1 cellular context compared by ENCODE assay signal in genomic region chr10:68720793-68721672, GRCh38.
TF ChIP-seq lines count a peak whose summit lies in the region.

A gene with protein sequence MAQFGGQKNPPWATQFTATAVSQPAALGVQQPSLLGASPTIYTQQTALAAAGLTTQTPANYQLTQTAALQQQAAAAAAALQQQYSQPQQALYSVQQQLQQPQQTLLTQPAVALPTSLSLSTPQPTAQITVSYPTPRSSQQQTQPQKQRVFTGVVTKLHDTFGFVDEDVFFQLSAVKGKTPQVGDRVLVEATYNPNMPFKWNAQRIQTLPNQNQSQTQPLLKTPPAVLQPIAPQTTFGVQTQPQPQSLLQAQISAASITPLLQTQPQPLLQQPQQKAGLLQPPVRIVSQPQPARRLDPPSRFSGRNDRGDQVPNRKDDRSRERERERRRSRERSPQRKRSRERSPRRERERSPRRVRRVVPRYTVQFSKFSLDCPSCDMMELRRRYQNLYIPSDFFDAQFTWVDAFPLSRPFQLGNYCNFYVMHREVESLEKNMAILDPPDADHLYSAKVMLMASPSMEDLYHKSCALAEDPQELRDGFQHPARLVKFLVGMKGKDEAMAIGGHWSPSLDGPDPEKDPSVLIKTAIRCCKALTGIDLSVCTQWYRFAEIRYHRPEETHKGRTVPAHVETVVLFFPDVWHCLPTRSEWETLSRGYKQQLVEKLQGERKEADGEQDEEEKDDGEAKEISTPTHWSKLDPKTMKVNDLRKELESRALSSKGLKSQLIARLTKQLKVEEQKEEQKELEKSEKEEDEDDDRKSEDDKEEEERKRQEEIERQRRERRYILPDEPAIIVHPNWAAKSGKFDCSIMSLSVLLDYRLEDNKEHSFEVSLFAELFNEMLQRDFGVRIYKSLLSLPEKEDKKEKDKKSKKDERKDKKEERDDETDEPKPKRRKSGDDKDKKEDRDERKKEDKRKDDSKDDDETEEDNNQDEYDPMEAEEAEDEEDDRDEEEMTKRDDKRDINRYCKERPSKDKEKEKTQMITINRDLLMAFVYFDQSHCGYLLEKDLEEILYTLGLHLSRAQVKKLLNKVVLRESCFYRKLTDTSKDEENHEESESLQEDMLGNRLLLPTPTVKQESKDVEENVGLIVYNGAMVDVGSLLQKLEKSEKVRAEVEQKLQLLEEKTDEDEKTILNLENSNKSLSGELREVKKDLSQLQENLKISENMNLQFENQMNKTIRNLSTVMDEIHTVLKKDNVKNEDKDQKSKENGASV (plus strand): TSS chr10:68721239. CDS start chr10:68722505, 1,266 bp downstream.

TF ChIP-seq in K562, 482 proteins besides CTCF, POLR2A, EP300 and RAD21 (continued from another document and continues in another):
- TF ChIP-seq AFF1 (IDR thresholded peaks at IDR 0.05; ENCODE audit: low read depth in 1 of 2, partially characterized antibody in 2 of 2) (peak in 1 of 2 experiments; percentile 93), DDX20 (tag; IDR thresholded peaks at IDR 0.05; ENCODE audit: low read depth) (no peak), ZBTB1 (CRISPR knock-in tag; IDR thresholded peaks at IDR 0.05; ENCODE audit: borderline replicate concordance, low read depth) (peak; percentile 67; the same call in 1 of the 2 replicates), ZBED1 (IDR thresholded peaks at IDR 0.05) (0 out of 2 replicates have a peak, but pooled peaks have one; percentile 72), AFF4 (CRISPR knock-in tag; IDR thresholded peaks at IDR 0.05) (peak; percentile 74), ZNF24 (IDR thresholded peaks at IDR 0.05) (no peak), ZNF3 (CRISPR knock-in tag; IDR thresholded peaks at IDR 0.05) (no peak), TEAD1 (CRISPR knock-in tag; IDR thresholded peaks at IDR 0.05) (peak in 1 of 2 experiments; percentile 74; a peak in 3 of 4 replicates), DNMT1 (IDR thresholded peaks at IDR 0.05) (no peak), HCFC1 (IDR thresholded peaks at IDR 0.05; ENCODE audit: low read depth, low read length) (peak; percentile 62), TCF15 (CRISPR knock-in tag; IDR thresholded peaks at IDR 0.05) (peak; percentile 82; the same call in 1 of the 2 replicates), ZFX (CRISPR knock-in tag; IDR thresholded peaks at IDR 0.05) (peak; percentile 99), SRSF1 (IDR thresholded peaks at IDR 0.05; ENCODE audit: low read depth, low read length) (0 out of 2 replicates have a peak, but pooled peaks have one; percentile 25), THAP7 (CRISPR knock-in tag; IDR thresholded peaks at IDR 0.05) (no peak), ZBTB34 (CRISPR knock-in tag; IDR thresholded peaks at IDR 0.05) (no peak), ZNF586 (CRISPR knock-in tag; conservative IDR thresholded peaks at IDR 0.05) (no peak), NFE2 (IDR thresholded peaks at IDR 0.05; ENCODE audit: low read depth) (no peak), SIN3A (IDR thresholded peaks at IDR 0.05; ENCODE audit: borderline replicate concordance in 2 of 2, control insufficient read depth in 1 of 2, low read depth in 2 of 2, low read length in 2 of 2) (peak; percentile 30 to 51; a peak in 1 of 4 replicates), ZNF561 (CRISPR knock-in tag; conservative IDR thresholded peaks at IDR 0.05) (no peak), ZFP36 (IDR thresholded peaks at IDR 0.05; ENCODE audit: low read depth, low read length, partially characterized antibody) (peak; percentile 71), ZNF57 (CRISPR knock-in tag; IDR thresholded peaks at IDR 0.05) (no peak), FOXM1 (IDR thresholded peaks at IDR 0.05; ENCODE audit: low read depth) (no peak; the same call in 1 of the 2 replicates), FOXM1 (CRISPR knock-in tag; IDR thresholded peaks at IDR 0.05; ENCODE audit: low read depth) (no peak), CBX2 (IDR thresholded peaks at IDR 0.05; ENCODE audit: insufficient read depth, low read length, poor library complexity, severe bottlenecking) (no peak), NONO (IDR thresholded peaks at IDR 0.05; ENCODE audit: low read depth in 2 of 2, low read length in 1 of 2) (no peak), MED1 (CRISPR knock-in tag; IDR thresholded peaks at IDR 0.05; ENCODE audit: borderline replicate concordance) (no peak), POLR2H (tag; IDR thresholded peaks at IDR 0.05; ENCODE audit: low read depth) (peak; percentile 89), ZNF445 (CRISPR knock-in tag; IDR thresholded peaks at IDR 0.05; ENCODE audit: low read depth) (no peak), POLR2AphosphoS2 (IDR thresholded peaks at IDR 0.05; ENCODE audit: low read length) (no peak), NFE2L1 (tag; IDR thresholded peaks at IDR 0.05; ENCODE audit: borderline replicate concordance, low read depth) (no peak), LEF1 (IDR thresholded peaks at IDR 0.05) (peak; percentile 53; the same call in 1 of the 2 replicates), PTRF (tag; IDR thresholded peaks at IDR 0.05) (no peak; the same call in 1 of the 2 replicates), POLR3A (IDR thresholded peaks at IDR 0.05; ENCODE audit: borderline replicate concordance, extremely low read depth, insufficient read depth, insufficient read length) (no peak), ZNF217 (CRISPR knock-in tag; IDR thresholded peaks at IDR 0.05) (no peak), ZNF253 (CRISPR knock-in tag; conservative IDR thresholded peaks at IDR 0.05) (no peak), PRDM10 (IDR thresholded peaks at IDR 0.05; ENCODE audit: partially characterized antibody) (no peak), FOXJ2 (tag; IDR thresholded peaks at IDR 0.05) (0 out of 2 replicates have a peak, but pooled peaks have one; percentile 61), ILK (tag; IDR thresholded peaks at IDR 0.05; ENCODE audit: borderline replicate concordance, low read depth) (no peak), ELF1 (tag; IDR thresholded peaks at IDR 0.05) (peak; percentile 42), TEAD2 (tag; IDR thresholded peaks at IDR 0.05) (0 out of 2 replicates have a peak, but pooled peaks have one; percentile 6), CBX8 (IDR thresholded peaks at IDR 0.05; ENCODE audit: borderline replicate concordance, extremely low read depth, low read depth, low read length, poor library complexity, severe bottlenecking) (no peak)
- TF ChIP-seq, protein P1, sequence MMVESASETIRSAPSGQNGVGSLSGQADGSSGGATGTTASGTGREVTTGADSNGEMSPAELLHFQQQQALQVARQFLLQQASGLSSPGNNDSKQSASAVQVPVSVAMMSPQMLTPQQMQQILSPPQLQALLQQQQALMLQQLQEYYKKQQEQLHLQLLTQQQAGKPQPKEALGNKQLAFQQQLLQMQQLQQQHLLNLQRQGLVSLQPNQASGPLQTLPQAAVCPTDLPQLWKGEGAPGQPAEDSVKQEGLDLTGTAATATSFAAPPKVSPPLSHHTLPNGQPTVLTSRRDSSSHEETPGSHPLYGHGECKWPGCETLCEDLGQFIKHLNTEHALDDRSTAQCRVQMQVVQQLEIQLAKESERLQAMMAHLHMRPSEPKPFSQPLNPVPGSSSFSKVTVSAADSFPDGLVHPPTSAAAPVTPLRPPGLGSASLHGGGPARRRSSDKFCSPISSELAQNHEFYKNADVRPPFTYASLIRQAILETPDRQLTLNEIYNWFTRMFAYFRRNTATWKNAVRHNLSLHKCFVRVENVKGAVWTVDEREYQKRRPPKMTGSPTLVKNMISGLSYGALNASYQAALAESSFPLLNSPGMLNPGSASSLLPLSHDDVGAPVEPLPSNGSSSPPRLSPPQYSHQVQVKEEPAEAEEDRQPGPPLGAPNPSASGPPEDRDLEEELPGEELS (CRISPR knock-in tag; IDR thresholded peaks at IDR 0.05; ENCODE audit: borderline replicate concordance) = 0 out of 2 replicates have a peak, but pooled peaks have one; percentile 59
